1 cellular context compared by ENCODE assay signal in genomic region chr7:2934211-2934731, GRCh38.
TF ChIP-seq lines count a peak whose summit lies in the region.

No MANE protein-coding gene starts in this region.

TF ChIP-seq in A549, 52 proteins besides CTCF, POLR2A, EP300 and RAD21 (continued from another document):
- peak in 1 of 2 experiments; percentile 36; a peak in 1 of 4 replicates for TF ChIP-seq CEBPB (IDR thresholded peaks at IDR 0.05)
- TF ChIP-seq FOSL2 (IDR thresholded peaks at IDR 0.05), result peak; percentile 59
- peak; percentile 81 for TF ChIP-seq FOSL2 (CRISPR knock-in tag; IDR thresholded peaks at IDR 0.05)
- TF ChIP-seq JUNB (IDR thresholded peaks at IDR 0.05), result peak; percentile 48
- TF ChIP-seq SMC3 (IDR thresholded peaks at IDR 0.05), result peak; percentile 6; the same call in 1 of the 3 replicates
